ENCODE assay signal across 8 cellular contexts in the genomic region with DNA sequence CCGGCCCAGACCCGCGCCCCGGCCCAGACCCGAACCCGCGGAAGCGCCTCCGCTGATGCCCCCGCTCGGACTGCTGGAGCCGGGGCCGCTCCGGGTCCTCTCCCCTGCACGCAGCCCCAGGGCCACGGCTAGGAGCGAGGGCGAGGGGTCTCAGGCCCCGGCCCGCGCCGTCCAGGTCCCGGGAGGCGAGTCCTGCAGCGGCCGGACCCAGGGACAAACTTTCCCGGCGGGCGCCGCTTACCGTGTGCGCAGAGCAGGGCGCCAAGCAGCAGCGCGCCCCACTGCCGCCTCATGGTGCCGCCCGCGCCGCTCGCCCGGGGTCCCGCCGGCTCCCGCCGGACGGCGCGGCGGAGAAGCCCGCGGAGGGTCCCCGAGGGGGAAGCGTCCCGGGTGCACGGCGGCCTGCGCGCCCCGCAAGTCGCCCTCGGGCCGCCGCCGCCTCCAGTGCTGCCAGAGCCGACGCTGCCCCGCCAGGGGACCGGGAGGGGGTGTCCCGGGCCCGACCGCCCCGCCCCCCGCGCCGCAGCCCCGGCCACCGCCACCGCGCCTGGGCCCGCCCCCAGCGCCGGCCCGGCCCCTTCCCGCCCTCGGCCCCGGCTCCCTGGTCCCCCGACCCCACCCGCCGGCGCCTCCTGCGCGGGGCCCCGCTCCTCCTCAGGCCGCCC. TPM values are rescaled to one million over a fixed set of nuclear protein-coding genes. Genes with fewer than 3 reads are reported as not detected.
DNase-seq lines count a peak whose midpoint lies in the region; ATAC-seq lines count a peak whose summit lies in the region.

A gene with protein sequence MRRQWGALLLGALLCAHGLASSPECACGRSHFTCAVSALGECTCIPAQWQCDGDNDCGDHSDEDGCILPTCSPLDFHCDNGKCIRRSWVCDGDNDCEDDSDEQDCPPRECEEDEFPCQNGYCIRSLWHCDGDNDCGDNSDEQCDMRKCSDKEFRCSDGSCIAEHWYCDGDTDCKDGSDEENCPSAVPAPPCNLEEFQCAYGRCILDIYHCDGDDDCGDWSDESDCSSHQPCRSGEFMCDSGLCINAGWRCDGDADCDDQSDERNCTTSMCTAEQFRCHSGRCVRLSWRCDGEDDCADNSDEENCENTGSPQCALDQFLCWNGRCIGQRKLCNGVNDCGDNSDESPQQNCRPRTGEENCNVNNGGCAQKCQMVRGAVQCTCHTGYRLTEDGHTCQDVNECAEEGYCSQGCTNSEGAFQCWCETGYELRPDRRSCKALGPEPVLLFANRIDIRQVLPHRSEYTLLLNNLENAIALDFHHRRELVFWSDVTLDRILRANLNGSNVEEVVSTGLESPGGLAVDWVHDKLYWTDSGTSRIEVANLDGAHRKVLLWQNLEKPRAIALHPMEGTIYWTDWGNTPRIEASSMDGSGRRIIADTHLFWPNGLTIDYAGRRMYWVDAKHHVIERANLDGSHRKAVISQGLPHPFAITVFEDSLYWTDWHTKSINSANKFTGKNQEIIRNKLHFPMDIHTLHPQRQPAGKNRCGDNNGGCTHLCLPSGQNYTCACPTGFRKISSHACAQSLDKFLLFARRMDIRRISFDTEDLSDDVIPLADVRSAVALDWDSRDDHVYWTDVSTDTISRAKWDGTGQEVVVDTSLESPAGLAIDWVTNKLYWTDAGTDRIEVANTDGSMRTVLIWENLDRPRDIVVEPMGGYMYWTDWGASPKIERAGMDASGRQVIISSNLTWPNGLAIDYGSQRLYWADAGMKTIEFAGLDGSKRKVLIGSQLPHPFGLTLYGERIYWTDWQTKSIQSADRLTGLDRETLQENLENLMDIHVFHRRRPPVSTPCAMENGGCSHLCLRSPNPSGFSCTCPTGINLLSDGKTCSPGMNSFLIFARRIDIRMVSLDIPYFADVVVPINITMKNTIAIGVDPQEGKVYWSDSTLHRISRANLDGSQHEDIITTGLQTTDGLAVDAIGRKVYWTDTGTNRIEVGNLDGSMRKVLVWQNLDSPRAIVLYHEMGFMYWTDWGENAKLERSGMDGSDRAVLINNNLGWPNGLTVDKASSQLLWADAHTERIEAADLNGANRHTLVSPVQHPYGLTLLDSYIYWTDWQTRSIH (N-terminal part only) (minus strand): TSS at position 464 of the 665 bp plus-strand sequence. CDS start 171 bp downstream, at position 293.

- ATAC-seq in HG03139 (IDR thresholded peaks at IDR 0.05; ENCODE audit: unreplicated experiment): peak; percentile 43

- no peaks in the 10 kb centered on the region for H3K36me3 Mint-ChIP-seq in activated CD4-positive, alpha-beta T cell treated with anti-CD3 and anti-CD28 coated beads, Interleukin-2, amount 10 ng/mL, durations not matched to agents 24 days and 14 days (ENCODE audit: low read depth)

- H3K27ac ChIP-seq in ectodermal cell (ENCODE audit: insufficient read depth, low read depth, low read length, poor library complexity, severe bottlenecking) (peak within 1 kb of the TSS; percentile 76), subcutaneous abdominal adipose tissue (ENCODE audit: low read depth, low read length) (peak within 1 kb of the TSS; percentile 65)

- H3K4me3 ChIP-seq in ectodermal cell (ENCODE audit: insufficient read depth, low read depth, low read length): peak within 1 kb of the TSS; percentile 87
- peak within 1 kb of the TSS in 4 of 5 donors; percentile 50 to 68 (median 64) for H3K4me3 ChIP-seq in subcutaneous abdominal adipose tissue (ENCODE audit: low read depth in 1 of 5, low read length in 5 of 5)

- DNase-seq in EH (ENCODE audit: low read depth): peak; percentile 38
- DNase-seq in activated CD4-positive, alpha-beta T cell treated with anti-CD3 and anti-CD28 coated beads, Interleukin-2, amount 10 ng/mL, durations not matched to agents 24 days and 14 days: peak; percentile 79
- DNase-seq in medulla oblongata (ENCODE audit: extremely low spot score): peak; percentile 43
- DNase-seq in NCI-H1092 (lab: John Stamatoyannopoulos, UW): no peak
- DNase-seq in foreskin melanocyte: no peak

- H3K4me3 Mint-ChIP-seq in activated CD4-positive, alpha-beta T cell treated with anti-CD3 and anti-CD28 coated beads, Interleukin-2, amount 10 ng/mL, durations not matched to agents 24 days and 14 days: peak within 1 kb of the TSS; percentile 69

- H3K4me1 ChIP-seq in ectodermal cell (ENCODE audit: control insufficient read depth, insufficient read depth, low read length): peaks cover 33% of the 10 kb centered on the region
- peaks cover 0 to 34% (median 24%) of the 10 kb centered on the region in 5 donors for H3K4me1 ChIP-seq in subcutaneous abdominal adipose tissue (ENCODE audit: control insufficient read depth in 5 of 5, insufficient read depth in 5 of 5, low read length in 5 of 5)

- WGBS in ectodermal cell, 2 experiments: 0% methylated on average over 95 of the region's 95 CpGs

- H3K27me3 ChIP-seq in ectodermal cell (ENCODE audit: control insufficient read depth, insufficient read depth, low read length, poor library complexity, severe bottlenecking) (no peaks in the 10 kb centered on the region), subcutaneous abdominal adipose tissue (ENCODE audit: control insufficient read depth in 5 of 5, insufficient read depth in 4 of 5, low read length in 5 of 5) (peaks cover 7 to 44% (median 31%) of the 10 kb centered on the region in 5 donors)

- H3K27ac Mint-ChIP-seq in activated CD4-positive, alpha-beta T cell treated with anti-CD3 and anti-CD28 coated beads, Interleukin-2, amount 10 ng/mL, durations not matched to agents 24 days and 14 days: no peak within 1 kb of the TSS

- H3K9me3 ChIP-seq in ectodermal cell (ENCODE audit: control insufficient read depth, low read length) (no peaks in the 10 kb centered on the region), subcutaneous abdominal adipose tissue (ENCODE audit: control insufficient read depth in 5 of 5, low read length in 5 of 5) (no peaks in the 10 kb centered on the region)

- H3K27me3 Mint-ChIP-seq in activated CD4-positive, alpha-beta T cell treated with anti-CD3 and anti-CD28 coated beads, Interleukin-2, amount 10 ng/mL, durations not matched to agents 24 days and 14 days: peaks cover 58% of the 10 kb centered on the region

- H3K4me1 Mint-ChIP-seq in activated CD4-positive, alpha-beta T cell treated with anti-CD3 and anti-CD28 coated beads, Interleukin-2, amount 10 ng/mL, durations not matched to agents 24 days and 14 days: peaks cover 21% of the 10 kb centered on the region

- peak within 1 kb of the TSS in 4 of 5 donors; percentile 49 to 63 (median 60) for H3K9ac ChIP-seq in subcutaneous abdominal adipose tissue (ENCODE audit: low read length in 5 of 5)

- H3K36me3 ChIP-seq in ectodermal cell (ENCODE audit: control insufficient read depth, insufficient read depth, low read length): no peaks in the 10 kb centered on the region
- no peaks in the 10 kb centered on the region for H3K36me3 ChIP-seq in subcutaneous abdominal adipose tissue (ENCODE audit: control insufficient read depth in 5 of 5, insufficient read depth in 5 of 5, low read length in 5 of 5)

- intact Hi-C loops in activated CD4-positive, alpha-beta T cell treated with anti-CD3 and anti-CD28 coated beads, Interleukin-2, amount 10 ng/mL, durations not matched to agents 24 days and 14 days (cut with micrococcal nuclease): loop anchor here (10.0 kb wide), 1 partner anchor 107 kb away; no protein-coding TSS in a partner anchor

- no peaks in the 10 kb centered on the region for H3K9me3 Mint-ChIP-seq in activated CD4-positive, alpha-beta T cell treated with anti-CD3 and anti-CD28 coated beads, Interleukin-2, amount 10 ng/mL, durations not matched to agents 24 days and 14 days

RNA-seq across cellular contexts. Expression of the gene that starts here (rescaled TPM):
- total RNA-seq in activated CD4-positive, alpha-beta T cell treated with anti-CD3 and anti-CD28 coated beads, Interleukin-2, amount 10 ng/mL, durations not matched to agents 24 days and 14 days: 0.12 and 0.31 TPM in 2 replicates
- 60.5 TPM for polyA plus RNA-seq in ectodermal cell (2013, experiment 1 of 4)
- 63.5 TPM for polyA plus RNA-seq in ectodermal cell (2013, experiment 2 of 4)
- polyA plus RNA-seq in ectodermal cell (2013, experiment 3 of 4): 41.1 TPM
- 49.9 TPM for polyA plus RNA-seq in ectodermal cell (2013, experiment 4 of 4)

Comparison
In these comparisons a context has a peak if more than half of its experiments do, and no peak if none do; other contexts are left out.
1. Peak in DNase-seq in activated CD4-positive, alpha-beta T cell treated with anti-CD3 and anti-CD28 coated beads, Interleukin-2, amount 10 ng/mL, durations not matched to agents 24 days and 14 days; RNA of the gene not detected or under 1 TPM.
2. DNase-seq: peak in EH (single experiment) and medulla oblongata (single experiment); none in NCI-H1092 (single experiment) and foreskin melanocyte (single experiment).